Comparison of ENCODE assay signal across 25 cellular contexts in genomic region chr9:127138444-127138843, GRCh38. TPM values are rescaled to one million over a fixed set of nuclear protein-coding genes. Genes with fewer than 3 reads are reported as not detected.
"Had no signal": no experiment of that assay in that cellular context is flagged by ENCODE, and none has a peak within 500 bp of the region (broad histone marks: within the 10 kb centered on the region; RNA-seq: fewer than 3 reads in every experiment).

No MANE protein-coding gene starts in this region.

- H3K27ac ChIP-seq: brain microvascular endothelial cell, KMS-11, Peyer's patch, RWPE1, VCaP had no signal

- H3K9ac ChIP-seq: KMS-11, SK-N-SH had no signal

- H3K4me1 ChIP-seq: Peyer's patch had no signal

- H3K9me2 ChIP-seq: SK-N-SH had no signal

- H3K4me3 ChIP-seq: Peyer's patch, SJCRH30 had no signal

- H3K9me3 ChIP-seq: Peyer's patch, SJCRH30, SK-N-SH had no signal

- DNase-seq: activated CD4-positive, alpha-beta memory T cell treated with anti-CD3 and anti-CD28 coated beads for 36 hours; activated CD4-positive, alpha-beta T cell treated with anti-CD3 and anti-CD28 coated beads, Interleukin-2, amount 10 ng/mL, durations not matched to agents 7 days and 5 days; activated CD4-positive, CD25-positive, alpha-beta regulatory T cell; activated gamma-delta T cell; activated naive CD4-positive, alpha-beta T cell treated with anti-CD3 and anti-CD28 coated beads for 36 hours; brain microvascular endothelial cell; MM.1S; NCI-H1105 treated with DMSO at 0.1 percent for 48 hours; NCI-H1436 treated with DMSO at 0.1 percent for 48 hours; NCI-H187; NCI-H2081; NCI-H510A treated with DMSO at 0.1 percent for 48 hours; NCI-H69; NK-92 treated with Interleukin-12 subunit alpha and Interleukin-12 subunit beta, amount 100 ng/mL, for 24 hours; Right ventricle myocardium superior; SJCRH30; SK-N-SH; T-helper 1 cell had no signal

- H3K27me3 ChIP-seq: brain microvascular endothelial cell, Peyer's patch, SJCRH30 had no signal

- H3K36me3 ChIP-seq: brain microvascular endothelial cell, Peyer's patch, SJCRH30 had no signal

- H3K4me2 ChIP-seq: KMS-11, SK-N-SH had no signal

RNA-seq across cellular contexts. Expression of gene ANGPTL2, which starts 16.0 kb away (rescaled TPM):
- total RNA-seq: activated CD4-positive, alpha-beta memory T cell treated with anti-CD3 and anti-CD28 coated beads for 36 hours; activated CD4-positive, alpha-beta T cell treated with anti-CD3 and anti-CD28 coated beads, Interleukin-2, amount 10 ng/mL, durations not matched to agents 7 days and 5 days; activated CD8-positive, alpha-beta memory T cell treated with anti-CD3 and anti-CD28 coated beads for 36 hours; activated naive CD4-positive, alpha-beta T cell treated with anti-CD3 and anti-CD28 coated beads for 36 hours; activated T-helper 1 cell treated with anti-CD3 and anti-CD28 coated beads, Interleukin-12 subunit alpha, Interleukin-12 subunit beta, Interleukin-2, Interleukin-4 antibody, amounts not matched to agents 30 ng/mL and 10 ng/mL and 1 ng/mL, durations not matched to agents 14 hours and 24 hours and 36 hours; T-helper 2 cell treated with Interferon-gamma antibody and Interleukin-4, amounts not matched to agents 100 ng/mL and 5 ng/mL, for 36 hours had no signal
